Comparison of ENCODE assay signal across 8 cellular contexts in genomic region chr3:155079795-155080546, GRCh38. TPM values are rescaled to one million over a fixed set of nuclear protein-coding genes. Genes with fewer than 3 reads are reported as not detected.
A peak's percentile ranks its signal among the peaks of the same experiment; 100 is the strongest.
DNase-seq lines count a peak whose midpoint lies in the region; ATAC-seq, FAIRE-seq and TF ChIP-seq lines count a peak whose summit lies in the region.

MME (plus strand) TSS chr3:155080319; CDS start chr3:155084168, 3,849 bp downstream.

- H3K9me2 ChIP-seq in DOHH2 (replicated peaks; ENCODE audit: control insufficient read depth, low read length): no peaks in the 10 kb centered on the region

- FAIRE-seq in kidney (lab: Jason Lieb, UNC): no peak

- H3K4me1 ChIP-seq in DOHH2 (ENCODE audit: control insufficient read depth, low read length): peaks cover 35% of the 10 kb centered on the region
- no peaks in the 10 kb centered on the region for H3K4me1 ChIP-seq in kidney (ENCODE audit: control insufficient read depth in 1 of 2, insufficient read depth in 1 of 2, low read depth in 1 of 2, low read length in 2 of 2)

- H3K36me3 Mint-ChIP-seq in stimulated activated naive B cell treated with anti-CD40 and anti-IgM and Interleukin-4, amounts not matched to agents 10 μg/mL and 1 μg/mL and 100 μg/mL, for 72 hours: no peaks in the 10 kb centered on the region

- H3K27me3 Mint-ChIP-seq in stimulated activated naive B cell treated with anti-CD40 and anti-IgM and Interleukin-4, amounts not matched to agents 10 μg/mL and 1 μg/mL and 100 μg/mL, for 72 hours: peaks cover 7 to 23% of the 10 kb centered on the region in 2 donors

- H3K27ac ChIP-seq in DOHH2 (ENCODE audit: low read depth, low read length) (peak within 1 kb of the TSS; percentile 79), kidney (ENCODE audit: low read depth in 2 of 2, low read length in 2 of 2) (peak within 1 kb of the TSS; percentile 20 to 51)

- H3K9me3 Mint-ChIP-seq in stimulated activated naive B cell treated with anti-CD40 and anti-IgM and Interleukin-4, amounts not matched to agents 10 μg/mL and 1 μg/mL and 100 μg/mL, for 72 hours: peaks cover 4 to 9% of the 10 kb centered on the region in 2 donors

- H3K4me3 ChIP-seq in DOHH2 (ENCODE audit: low read length) (peak within 1 kb of the TSS; percentile 87), cardiac fibroblast (replicated peaks in 1 of 2; ENCODE audit: low read depth in 2 of 2, low read length in 2 of 2) (peak within 1 kb of the TSS; percentile 71 to 83), kidney (ENCODE audit: low read length in 2 of 2) (peak within 1 kb of the TSS; percentile 71 to 73)

- peak; percentile 81 to 82 for ATAC-seq in stimulated activated naive B cell treated with anti-CD40 and anti-IgM and Interleukin-4, amounts not matched to agents 10 μg/mL and 1 μg/mL and 100 μg/mL, for 72 hours (replicated peaks)
- ATAC-seq in HG02642 (IDR thresholded peaks at IDR 0.05; ENCODE audit: poor library complexity, unreplicated experiment): no peak

- H3K4me1 Mint-ChIP-seq in stimulated activated naive B cell treated with anti-CD40 and anti-IgM and Interleukin-4, amounts not matched to agents 10 μg/mL and 1 μg/mL and 100 μg/mL, for 72 hours: peaks cover 6 to 28% of the 10 kb centered on the region in 2 donors

- no peak within 1 kb of the TSS for H3K27ac Mint-ChIP-seq in stimulated activated naive B cell treated with anti-CD40 and anti-IgM and Interleukin-4, amounts not matched to agents 10 μg/mL and 1 μg/mL and 100 μg/mL, for 72 hours

- H3K9me3 ChIP-seq in DOHH2 (ENCODE audit: control insufficient read depth, insufficient read depth, low read length): peaks cover 9% of the 10 kb centered on the region; the same call in 1 of the 2 replicates
- H3K9me3 ChIP-seq in kidney (ENCODE audit: control insufficient read depth in 1 of 2, low read length in 2 of 2): no peaks in the 10 kb centered on the region

- H4K20me1 ChIP-seq in DOHH2 (ENCODE audit: control insufficient read depth, insufficient read depth, low read depth, low read length): no peaks in the 10 kb centered on the region

- no peak for TF ChIP-seq CTCF in DOHH2 (IDR thresholded peaks at IDR 0.05; ENCODE audit: low read depth, low read length, poor library complexity, severe bottlenecking)
- no peak for TF ChIP-seq CTCF in cardiac fibroblast (IDR thresholded peaks at IDR 0.05; ENCODE audit: low read depth, low read length)
- no peak for TF ChIP-seq CTCF in kidney (IDR thresholded peaks at IDR 0.05; ENCODE audit: borderline replicate concordance, extremely low read depth, insufficient read depth)

- H3K4me2 ChIP-seq in DOHH2 (ENCODE audit: low read length): peak within 1 kb of the TSS; percentile 98

- peaks cover 61% of the 10 kb centered on the region for H3K79me2 ChIP-seq in DOHH2 (ENCODE audit: control insufficient read depth, low read length)

- peaks cover 52% of the 10 kb centered on the region for H3K36me3 ChIP-seq in DOHH2 (ENCODE audit: control insufficient read depth, low read length)
- H3K36me3 ChIP-seq in kidney (ENCODE audit: control insufficient read depth in 1 of 2, insufficient read depth in 2 of 2, low read length in 2 of 2): no peaks in the 10 kb centered on the region

- no peaks in the 10 kb centered on the region for H3K27me3 ChIP-seq in DOHH2 (ENCODE audit: control insufficient read depth, low read length)

- DNase-seq in NCI-H146 (lab: John Stamatoyannopoulos, UW) (peak; percentile 69), cardiac fibroblast (ENCODE audit: low read depth in 2 of 2) (peak; percentile 80 to 86), kidney (peak; percentile 79), SHP77 treated with DMSO at 0.1 percent for 48 hours (lab: John Stamatoyannopoulos, UW) (no peak), NCI-H187 treated with DMSO at 0.1 percent for 48 hours (lab: John Stamatoyannopoulos, UW) (no peak)
- peak; percentile 5 for DNase-seq in stimulated activated naive B cell treated with anti-CD40 and anti-IgM and Interleukin-4, amounts not matched to agents 10 μg/mL and 1 μg/mL and 100 μg/mL, for 72 hours

- H3F3A ChIP-seq in DOHH2 (ENCODE audit: control insufficient read depth, insufficient read depth): no peaks in the 10 kb centered on the region

- H3K4me3 Mint-ChIP-seq in stimulated activated naive B cell treated with anti-CD40 and anti-IgM and Interleukin-4, amounts not matched to agents 10 μg/mL and 1 μg/mL and 100 μg/mL, for 72 hours: peak within 1 kb of the TSS; percentile 86 to 87

- peak within 1 kb of the TSS in 1 of 2 donors; percentile 49 for H3K9ac ChIP-seq in kidney (ENCODE audit: low read length in 2 of 2)

- intact Hi-C loops in kidney (cut with DNase I): no loop called here

RNA-seq across cellular contexts. Expression of gene MME, which starts in this region (rescaled TPM):
- total RNA-seq in kidney: 8.4 TPM
- polyA plus RNA-seq in kidney (ENCODE audit: insufficient read depth, low read depth, low replicate concordance): 126 TPM

Comparison
In these comparisons a context has a peak if more than half of its experiments do, and no peak if none do; other contexts are left out.
1. DNase-seq: peak in NCI-H146 (single experiment), cardiac fibroblast (2 of 2), kidney (single experiment) and stimulated activated naive B cell treated with anti-CD40 and anti-IgM and Interleukin-4, amounts not matched to agents 10 μg/mL and 1 μg/mL and 100 μg/mL, for 72 hours (single experiment); none in SHP77 treated with DMSO at 0.1 percent for 48 hours (single experiment) and NCI-H187 treated with DMSO at 0.1 percent for 48 hours (single experiment).
2. Peak in every context shown above with its lines, with median percentiles within 50 percentile points of each other: H3K4me3 ChIP-seq.